8 cellular contexts compared by ENCODE assay signal in the genomic region with DNA sequence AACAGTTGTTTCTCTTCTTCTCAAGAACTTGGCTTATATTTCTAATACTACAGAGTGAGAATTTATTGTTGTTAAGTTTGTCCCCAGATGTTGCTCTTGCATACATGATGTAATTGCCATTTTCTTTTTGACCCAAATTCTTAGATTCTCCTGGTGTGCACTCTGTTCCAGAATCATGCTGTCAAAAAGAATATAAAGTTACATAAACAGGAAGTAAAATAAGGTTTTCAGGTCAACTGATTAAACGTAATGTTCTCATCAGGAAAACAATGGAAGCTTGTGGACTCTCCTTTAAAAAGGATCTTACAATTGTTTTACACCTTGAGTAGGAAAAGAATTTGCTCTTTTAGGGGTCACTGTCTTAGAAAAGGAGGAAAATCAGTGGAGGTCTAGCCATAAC.
DNase-seq lines count a peak whose midpoint lies in the region; ATAC-seq and TF ChIP-seq lines count a peak whose summit lies in the region.
"Had no signal": no experiment of that assay in that cellular context is flagged by ENCODE, and none has a peak within 500 bp of the region (broad histone marks: within the 10 kb centered on the region; RNA-seq: fewer than 3 reads in every experiment).

No MANE protein-coding gene starts in this region.

- 7 to 22% (median 9%) methylated on average over 1 of the region's 1 CpG for WGBS in spleen, 5 donors

- H3K36me3 ChIP-seq in right atrium auricular region, result no peaks in the 10 kb centered on the region
- peaks cover 0 to 55% (median 14%) of the 10 kb centered on the region in 6 donors for H3K36me3 ChIP-seq in spleen

- TF ChIP-seq CTCF in HL-60 (IDR thresholded peaks at IDR 0.05; ENCODE audit: insufficient read depth, low read length) (no peak), right atrium auricular region (IDR thresholded peaks at IDR 0.05) (no peak), spleen (IDR thresholded peaks at IDR 0.05 in 8 of 11, conservative IDR thresholded peaks at IDR 0.05 in 3 of 11) (no peak)

- peaks cover 5% of the 10 kb centered on the region for H3K9me3 Mint-ChIP-seq in activated T-helper 2 cell treated with anti-CD3 and anti-CD28 coated beads, Interferon-gamma antibody, Interleukin-2, Interleukin-4, amounts not matched to agents 10 μg/mL and 5 μg/mL and 100 μg/mL, durations not matched to agents 14 hours and 24 hours and 36 hours

- no peaks in the 10 kb centered on the region for H3K27me3 Mint-ChIP-seq in activated T-helper 2 cell treated with anti-CD3 and anti-CD28 coated beads, Interferon-gamma antibody, Interleukin-2, Interleukin-4, amounts not matched to agents 10 μg/mL and 5 μg/mL and 100 μg/mL, durations not matched to agents 14 hours and 24 hours and 36 hours (ENCODE audit: low read depth)

- H3K36me3 Mint-ChIP-seq in activated T-helper 2 cell treated with anti-CD3 and anti-CD28 coated beads, Interferon-gamma antibody, Interleukin-2, Interleukin-4, amounts not matched to agents 10 μg/mL and 5 μg/mL and 100 μg/mL, durations not matched to agents 14 hours and 24 hours and 36 hours (ENCODE audit: low read depth), result peaks cover 62% of the 10 kb centered on the region

- H3K4me3 ChIP-seq in HL-60 (replicated peaks; ENCODE audit: insufficient read depth, low read length) (no peak overlapping the region), right atrium auricular region (no peak overlapping the region), spleen (no peak overlapping the region)

- peaks cover 0 to 25% of the 10 kb centered on the region in 2 donors for H3K4me1 ChIP-seq in right atrium auricular region
- peaks cover 19 to 62% (median 26%) of the 10 kb centered on the region in 6 donors for H3K4me1 ChIP-seq in spleen

- H3K4me1 Mint-ChIP-seq in activated T-helper 2 cell treated with anti-CD3 and anti-CD28 coated beads, Interferon-gamma antibody, Interleukin-2, Interleukin-4, amounts not matched to agents 10 μg/mL and 5 μg/mL and 100 μg/mL, durations not matched to agents 14 hours and 24 hours and 36 hours (ENCODE audit: low read depth), result peaks cover 53% of the 10 kb centered on the region

- H3K27me3 ChIP-seq in HL-60 (ENCODE audit: insufficient read depth, poor library complexity, severe bottlenecking) (no peaks in the 10 kb centered on the region), right atrium auricular region (no peaks in the 10 kb centered on the region), spleen (replicated peaks in 1 of 7) (no peaks in the 10 kb centered on the region)

- peak overlapping the region; percentile 79 for H3K27ac Mint-ChIP-seq in activated T-helper 2 cell treated with anti-CD3 and anti-CD28 coated beads, Interferon-gamma antibody, Interleukin-2, Interleukin-4, amounts not matched to agents 10 μg/mL and 5 μg/mL and 100 μg/mL, durations not matched to agents 14 hours and 24 hours and 36 hours

- TF ChIP-seq POLR2A in spleen (IDR thresholded peaks at IDR 0.05), result no peak
- no peak for TF ChIP-seq POLR2A in GM18505 (IDR thresholded peaks at IDR 0.05; ENCODE audit: borderline replicate concordance, extremely low read depth, insufficient read depth, insufficient read length)

- intact Hi-C loops in activated T-helper 2 cell treated with anti-CD3 and anti-CD28 coated beads, Interferon-gamma antibody, Interleukin-2, Interleukin-4, amounts not matched to agents 10 μg/mL and 5 μg/mL and 100 μg/mL, durations not matched to agents 14 hours and 24 hours and 36 hours (cut with micrococcal nuclease), result no loop called here
- intact Hi-C loops in spleen (cut with DNase I; ENCODE audit: low total_unique reads), result no loop called here

- DNase-seq in HL-60 (ENCODE audit: low read depth in 1 of 2, low spot score in 1 of 2), result no peak
- no peak for DNase-seq in activated T-helper 2 cell treated with anti-CD3 and anti-CD28 coated beads, Interferon-gamma antibody, Interleukin-2, Interleukin-4, amounts not matched to agents 10 μg/mL and 5 μg/mL and 100 μg/mL, durations not matched to agents 14 hours and 24 hours and 36 hours (ENCODE audit: low spot score)
- DNase-seq in right atrium auricular region (ENCODE audit: low spot score), result no peak
- DNase-seq in spleen, result no peak
- DNase-seq in NCI-H146 treated with DMSO at 0.1 percent for 48 hours (lab: John Stamatoyannopoulos, UW; ENCODE audit: unreplicated experiment), result no peak
- DNase-seq in NCI-H187 treated with DMSO at 0.1 percent for 48 hours (lab: John Stamatoyannopoulos, UW), result no peak
- DNase-seq: NCI-H446 treated with DMSO at 0.1 percent for 48 hours had no signal

- H3K9me3 ChIP-seq in right atrium auricular region (no peaks in the 10 kb centered on the region), spleen (no peaks in the 10 kb centered on the region)

- ATAC-seq in GM18505 (IDR thresholded peaks at IDR 0.05; ENCODE audit: unreplicated experiment), result no peak

- H3K27ac ChIP-seq in HL-60 (replicated peaks) (peak overlapping the region; percentile 62), right atrium auricular region (peak overlapping the region; percentile 69 to 74), spleen (peak overlapping the region; percentile 61 to 88 (median 84))

- peak overlapping the region; percentile 68 for H3K4me3 Mint-ChIP-seq in activated T-helper 2 cell treated with anti-CD3 and anti-CD28 coated beads, Interferon-gamma antibody, Interleukin-2, Interleukin-4, amounts not matched to agents 10 μg/mL and 5 μg/mL and 100 μg/mL, durations not matched to agents 14 hours and 24 hours and 36 hours (ENCODE audit: low read depth)
